12 cellular contexts compared by ENCODE assay signal in the genomic region with DNA sequence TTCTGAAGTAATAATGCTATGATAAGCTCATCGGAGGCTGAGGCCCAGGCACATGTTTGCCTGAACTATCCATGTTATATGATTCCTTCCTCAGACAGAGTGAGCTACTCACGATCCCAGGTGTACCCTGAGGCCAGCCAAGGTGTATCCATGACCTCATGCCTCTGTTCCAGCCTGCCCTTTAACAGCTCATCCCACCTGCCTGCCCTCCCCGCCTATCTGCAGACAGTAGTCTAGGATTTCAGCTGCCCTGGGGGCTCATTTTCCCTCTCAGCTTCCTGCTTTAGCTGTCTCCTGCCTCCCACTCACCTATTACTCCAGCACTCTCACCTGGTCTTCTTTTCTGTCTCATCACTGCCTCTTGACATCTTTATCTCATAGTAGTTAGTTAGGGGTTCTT. TPM values are rescaled to one million over a fixed set of nuclear protein-coding genes. Genes with fewer than 3 reads are reported as not detected.
A peak's percentile ranks its signal among the peaks of the same experiment; 100 is the strongest.
DNase-seq lines count a peak whose midpoint lies in the region; ATAC-seq and TF ChIP-seq lines count a peak whose summit lies in the region.
"Had no signal": no experiment of that assay in that cellular context is flagged by ENCODE, and none has a peak within 500 bp of the region (broad histone marks: within the 10 kb centered on the region; RNA-seq: fewer than 3 reads in every experiment).

No MANE protein-coding gene starts in this region.

- TF ChIP-seq CTCF in chondrocyte (IDR thresholded peaks at IDR 0.05) (no peak), spleen (IDR thresholded peaks at IDR 0.05 in 8 of 11, conservative IDR thresholded peaks at IDR 0.05 in 3 of 11) (no peak), MM.1S (IDR thresholded peaks at IDR 0.05; ENCODE audit: low read length) (no peak), esophagus muscularis mucosa (IDR thresholded peaks at IDR 0.05) (no peak)

- H3K36me3 ChIP-seq in spleen, result no peaks in the 10 kb centered on the region
- H3K36me3 ChIP-seq in MM.1S (replicated peaks; ENCODE audit: insufficient read depth, low read length), result no peaks in the 10 kb centered on the region
- H3K36me3 ChIP-seq in esophagus muscularis mucosa, result no peaks in the 10 kb centered on the region
- H3K36me3 ChIP-seq: right atrium auricular region, tibial nerve had no signal

- peak; percentile 46 for DNase-seq in activated CD8-positive, alpha-beta memory T cell treated with anti-CD3 and anti-CD28 coated beads, Interleukin-2, amount 50 U/mL, for 48 hours
- no peak for DNase-seq in activated CD8-positive, alpha-beta memory T cell treated with anti-CD3 and anti-CD28 coated beads, Interleukin-2, amount 50 U/mL, for 4 hours
- DNase-seq in NCI-H345 (lab: John Stamatoyannopoulos, UW), result peak; percentile 70
- no peak for DNase-seq in chondrocyte (ENCODE audit: low spot score)
- no peak for DNase-seq in spleen
- DNase-seq in MM.1S, result no peak
- DNase-seq in esophagus muscularis mucosa (ENCODE audit: extremely low spot score), result no peak

- intact Hi-C loops in spleen (cut with DNase I; ENCODE audit: low total_unique reads), result no loop called here
- intact Hi-C loops in esophagus muscularis mucosa (cut with DNase I), result no loop called here

- H3K4me1 Mint-ChIP-seq in chondrocyte (ENCODE audit: low read depth), result peaks cover 24% of the 10 kb centered on the region

- peak overlapping the region; percentile 15 for H3K27ac Mint-ChIP-seq in chondrocyte (ENCODE audit: unreplicated experiment)

- H3K27me3 ChIP-seq in spleen (replicated peaks in 1 of 7) (no peaks in the 10 kb centered on the region), MM.1S (replicated peaks; ENCODE audit: insufficient read depth, low read length) (no peaks in the 10 kb centered on the region), esophagus muscularis mucosa (peaks cover 0 to 37% (median 0%) of the 10 kb centered on the region in 4 donors)
- H3K27me3 ChIP-seq: right atrium auricular region had no signal

- no peaks in the 10 kb centered on the region for H3K9me3 Mint-ChIP-seq in chondrocyte (ENCODE audit: low read depth)

- no peaks in the 10 kb centered on the region for H3K36me3 Mint-ChIP-seq in chondrocyte (ENCODE audit: low read depth)

- H3K4me1 ChIP-seq in spleen (peaks cover 0 to 43% (median 13%) of the 10 kb centered on the region in 6 donors), MM.1S (ENCODE audit: low read length) (peaks cover 8% of the 10 kb centered on the region; the same call in 1 of the 2 replicates), esophagus muscularis mucosa (peaks cover 5 to 11% (median 8%) of the 10 kb centered on the region in 4 donors)
- H3K4me1 ChIP-seq: right atrium auricular region, tibial nerve had no signal

- no peaks in the 10 kb centered on the region for H3F3A ChIP-seq in MM.1S (ENCODE audit: insufficient read depth, low read length)

- no peak overlapping the region for H2AFZ ChIP-seq in MM.1S (ENCODE audit: low read length)

- no peaks in the 10 kb centered on the region for H3K9me2 ChIP-seq in MM.1S (replicated peaks; ENCODE audit: insufficient read depth, low read length)

- TF ChIP-seq POLR2A in spleen (IDR thresholded peaks at IDR 0.05), result no peak
- no peak for TF ChIP-seq POLR2A in esophagus muscularis mucosa (IDR thresholded peaks at IDR 0.05; ENCODE audit: low read depth)

- no peak for TF ChIP-seq EP300 in esophagus muscularis mucosa (IDR thresholded peaks at IDR 0.05)

- H3K4me2 ChIP-seq in MM.1S (ENCODE audit: low read depth, low read length), result no peak overlapping the region

- H3K79me2 ChIP-seq in MM.1S (ENCODE audit: low read length), result no peaks in the 10 kb centered on the region

- H3K27ac ChIP-seq in spleen, result peak overlapping the region in 7 of 8 donors; percentile 3 to 75 (median 48)
- no peak overlapping the region for H3K27ac ChIP-seq in MM.1S (ENCODE audit: low read length)
- no peak overlapping the region for H3K27ac ChIP-seq in esophagus muscularis mucosa (replicated peaks in 1 of 4)
- H3K27ac ChIP-seq: right atrium auricular region, tibial nerve had no signal

- no peak overlapping the region for H3K4me3 Mint-ChIP-seq in chondrocyte (ENCODE audit: unreplicated experiment)

- H3K27me3 Mint-ChIP-seq in chondrocyte (ENCODE audit: low read depth), result peaks cover 1% of the 10 kb centered on the region

- H4K20me1 ChIP-seq in MM.1S (ENCODE audit: insufficient read depth, low read length), result no peaks in the 10 kb centered on the region

- 85 to 94% (median 89%) methylated on average over 3 of the region's 3 CpGs for WGBS in spleen, 5 donors
- WGBS in esophagus muscularis mucosa, result 90% methylated on average over 3 of the region's 3 CpGs

- H3K9me3 ChIP-seq in spleen, result no peaks in the 10 kb centered on the region
- no peaks in the 10 kb centered on the region for H3K9me3 ChIP-seq in MM.1S (replicated peaks; ENCODE audit: insufficient read depth, low read length)
- no peaks in the 10 kb centered on the region for H3K9me3 ChIP-seq in esophagus muscularis mucosa
- H3K9me3 ChIP-seq: right atrium auricular region, tibial nerve had no signal

- H3K4me3 ChIP-seq in spleen, result no peak overlapping the region
- no peak overlapping the region for H3K4me3 ChIP-seq in MM.1S (ENCODE audit: low read length)
- H3K4me3 ChIP-seq in esophagus muscularis mucosa, result no peak overlapping the region
- H3K4me3 ChIP-seq: right atrium auricular region, tibial nerve had no signal

- H3K9ac ChIP-seq in MM.1S (ENCODE audit: low read length), result no peak overlapping the region

- ATAC-seq in GM18867 (IDR thresholded peaks at IDR 0.05; ENCODE audit: unreplicated experiment), result no peak

RNA-seq across cellular contexts. Expression of gene IL24, which starts 1.9 kb away (rescaled TPM):
- not detected in 3 replicates for total RNA-seq in chondrocyte
- under 1 TPM in 2 of 7 donors, not detected in 5; 0.30 to 0.34 TPM for total RNA-seq in spleen
- polyA plus RNA-seq in spleen, result 1 to 10 TPM; 1.2 to 2.0 (median 1.4) TPM
- total RNA-seq in esophagus muscularis mucosa, result 1 to 10 TPM in 1 of 4 donors, not detected in 3; 1.7 TPM
- total RNA-seq: cardiac septum, tibial nerve had no signal

RNA-seq across cellular contexts. Expression of gene FCMR, which starts 26.4 kb away (rescaled TPM):
- not detected in 3 replicates for total RNA-seq in chondrocyte
- 100 to 1,000 TPM; 136 to 269 (median 242) TPM for total RNA-seq in spleen
- polyA plus RNA-seq in spleen, result 100 to 1,000 TPM; 165 to 229 (median 187) TPM
- total RNA-seq in esophagus muscularis mucosa, result 1 to 10 TPM in 3 of 4 donors, not detected in 1; 2.5 to 3.3 (median 3.2) TPM

RNA-seq across cellular contexts. Expression of gene IL20, which starts 29.9 kb away (rescaled TPM):
- total RNA-seq in chondrocyte, result not detected in 3 replicates
- not detected for total RNA-seq in spleen
- not detected for polyA plus RNA-seq in spleen
- not detected for total RNA-seq in esophagus muscularis mucosa
- total RNA-seq: cardiac septum, tibial nerve had no signal
- polyA plus RNA-seq: AG04450 had no signal

RNA-seq across cellular contexts. Expression of gene PIGR, which starts 50.9 kb away (rescaled TPM):
- total RNA-seq in chondrocyte, result not detected in 3 replicates
- total RNA-seq in spleen, result 1 to 10 TPM in 3 of 7 donors, under 1 TPM in 4; 0.37 to 1.7 (median 0.94) TPM
- polyA plus RNA-seq in spleen, result under 1 TPM; 0.13 to 0.99 (median 0.30) TPM
- total RNA-seq in esophagus muscularis mucosa, result 1 to 10 TPM in 2 of 4 donors, under 1 TPM in 1, not detected in 1; 0.42 to 4.2 (median 1.1) TPM
- total RNA-seq: right atrium auricular region had no signal
- polyA plus RNA-seq: AG04450 had no signal

Comparison
In these comparisons a context has a peak if more than half of its experiments do, and no peak if none do; other contexts are left out.
1. DNase-seq: peak in activated CD8-positive, alpha-beta memory T cell treated with anti-CD3 and anti-CD28 coated beads, Interleukin-2, amount 50 U/mL, for 48 hours (single experiment) and NCI-H345 (single experiment); none in activated CD8-positive, alpha-beta memory T cell treated with anti-CD3 and anti-CD28 coated beads, Interleukin-2, amount 50 U/mL, for 4 hours (single experiment), chondrocyte (single experiment), spleen (single experiment), MM.1S (single experiment) and esophagus muscularis mucosa (single experiment).
2. H3K27ac ChIP-seq: peak in spleen (7 of 8); none in MM.1S (single experiment) and esophagus muscularis mucosa (0 of 4).
3. RNA of gene FCMR, which starts 26.4 kb away (total RNA-seq): 136 to 269 TPM in spleen; 2.5 to 3.3 TPM in esophagus muscularis mucosa and not detected in chondrocyte; every median in the first group is over 10 times any median in the second.